Comparison of ENCODE assay signal across 12 cellular contexts in the genomic region with DNA sequence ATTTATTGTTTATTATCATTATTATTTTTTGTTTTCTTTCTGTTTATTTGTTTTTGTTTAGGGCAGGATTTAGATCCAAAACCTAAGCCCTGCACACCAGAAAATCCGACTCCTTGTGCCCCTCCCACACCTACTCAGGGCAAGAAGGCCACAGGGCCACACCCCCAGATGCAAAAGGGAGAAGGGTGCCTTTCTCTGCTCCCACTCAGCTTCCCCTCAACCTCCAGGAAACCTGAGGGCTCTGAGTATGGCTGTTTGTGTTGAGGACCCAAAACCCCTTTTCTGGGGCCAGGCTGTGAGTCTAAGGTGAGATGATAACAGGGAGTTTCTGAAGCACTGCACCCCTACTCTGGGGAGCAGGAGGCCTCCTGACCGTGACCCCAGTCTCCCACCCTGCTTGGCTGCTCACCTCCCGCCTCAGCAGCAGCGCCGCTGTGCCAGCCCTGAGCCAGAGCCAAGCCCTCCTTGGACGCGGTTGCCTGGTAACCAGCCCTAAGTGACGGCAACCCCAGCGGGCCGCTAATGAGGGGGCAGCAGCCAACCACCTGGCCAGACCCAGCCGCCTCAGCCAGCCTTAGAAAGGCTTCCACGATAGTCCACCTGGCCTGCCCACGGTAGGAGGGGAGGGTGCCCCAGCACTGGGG. TPM values are rescaled to one million over a fixed set of nuclear protein-coding genes. Genes with fewer than 3 reads are reported as not detected.
A peak's percentile ranks its signal among the peaks of the same experiment; 100 is the strongest.
DNase-seq lines count a peak whose midpoint lies in the region; ATAC-seq, FAIRE-seq and TF ChIP-seq lines count a peak whose summit lies in the region.
"Had no signal": no experiment of that assay in that cellular context is flagged by ENCODE, and none has a peak within 500 bp of the region (broad histone marks: within the 10 kb centered on the region; RNA-seq: fewer than 3 reads in every experiment).

No MANE protein-coding gene starts in this region.

- peaks cover 21% of the 10 kb centered on the region for H3K4me1 Mint-ChIP-seq in stimulated activated effector memory CD8-positive, alpha-beta T cell treated with anti-CD3 and anti-CD28 coated beads, Interleukin-12 subunit alpha, Interleukin-12 subunit beta, amount 100 ng/mL, for 72 hours

- no peak overlapping the region for H3K14ac ChIP-seq in H1 (ENCODE audit: insufficient read length)

- H3K9me3 ChIP-seq in H1 (ENCODE audit: insufficient read depth in 2 of 2, low read depth in 1 of 2, low read length in 1 of 2) (peaks cover 12 to 15% of the 10 kb centered on the region in 2 experiments; a peak in 3 of 4 replicates), pancreas (no peaks in the 10 kb centered on the region)
- H3K9me3 ChIP-seq: thoracic aorta had no signal

- H3K4me2 ChIP-seq in H1 (ENCODE audit: insufficient read depth in 1 of 2, low read depth in 2 of 2, low read length in 2 of 2): peak overlapping the region; percentile 43 to 72

- TF ChIP-seq CTCF in GM13977 (IDR thresholded peaks at IDR 0.05; ENCODE audit: extremely low read depth, insufficient read depth, missing control alignments): no peak
- TF ChIP-seq CTCF in H1 (IDR thresholded peaks at IDR 0.05; ENCODE audit: control extremely low read depth in 1 of 3, insufficient read depth in 1 of 3, low read depth in 1 of 3, low read length in 3 of 3): no peak
- no peak for TF ChIP-seq CTCF in pancreas (IDR thresholded peaks at IDR 0.05)

- H3K27me3 ChIP-seq in H1 (replicated peaks in 1 of 4; ENCODE audit: control insufficient read depth in 3 of 4, extremely low read depth in 1 of 4, insufficient read depth in 3 of 4, low read length in 3 of 4): no peaks in the 10 kb centered on the region
- no peaks in the 10 kb centered on the region for H3K27me3 ChIP-seq in pancreas

- H2BK120ac ChIP-seq in H1 (replicated peaks; ENCODE audit: low read depth, low read length): no peak overlapping the region

- no peak overlapping the region for H3K27ac Mint-ChIP-seq in stimulated activated effector memory CD8-positive, alpha-beta T cell treated with anti-CD3 and anti-CD28 coated beads, Interleukin-12 subunit alpha, Interleukin-12 subunit beta, amount 100 ng/mL, for 72 hours
- H3K27ac Mint-ChIP-seq: activated T-cell treated with anti-CD3 and anti-CD28 coated beads, Interleukin-2, amount 50 U/mL, for 72 hours had no signal

- no peak for TF ChIP-seq POLR2A in H1 (IDR thresholded peaks at IDR 0.05; ENCODE audit: control extremely low read depth in 1 of 2, low read depth in 2 of 2, low read length in 2 of 2)

- 0 out of 2 replicates have a peak overlapping the region, but pooled peaks have one; percentile 52 for H2BK5ac ChIP-seq in H1 (ENCODE audit: low read depth, low read length)

- H3K27ac ChIP-seq in H1 (ENCODE audit: low read depth, low read length) (no peak overlapping the region; the same call in 1 of the 2 replicates), pancreas (peak overlapping the region in 1 of 4 donors; percentile 33)
- H3K27ac ChIP-seq: thoracic aorta had no signal

- H3K4me3 ChIP-seq in H1 (ENCODE audit: extremely low read depth in 1 of 4, insufficient read depth in 2 of 4, low read depth in 3 of 4, low read length in 4 of 4) (peak overlapping the region in 3 of 4 experiments; percentile 20 to 53 (median 24); a peak in 4 of 8 replicates), pancreas (no peak overlapping the region)
- H3K4me3 ChIP-seq: thoracic aorta had no signal

- H2BK12ac ChIP-seq in H1 (ENCODE audit: low read depth, low read length): no peak overlapping the region

- H2BK20ac ChIP-seq in H1 (ENCODE audit: low read length): 0 out of 2 replicates have a peak overlapping the region, but pooled peaks have one; percentile 61

- 7% methylated on average over 7 of the region's 13 CpGs; no CpG with 5 or more reads in 1 of the 2 experiments for WGBS in H1 (ENCODE audit: extremely low coverage in 1 of 2, insufficient coverage in 1 of 2, insufficient read length in 1 of 2, insufficient replicate concordance in 2 of 2, low coverage in 1 of 2, low lambda C conversion rate in 2 of 2, missing lambda C conversion rate in 1 of 2), 2 experiments
- WGBS in pancreas, 2 donors: 32 to 50% methylated on average over 12 to 13 of the region's 13 CpGs

- H3K56ac ChIP-seq in H1 (replicated peaks; ENCODE audit: insufficient read length, low read depth, low read length): no peak overlapping the region

- H3K9ac ChIP-seq in H1 (replicated peaks in 1 of 4; ENCODE audit: extremely low read depth in 1 of 4, low read depth in 3 of 4, low read length in 3 of 4): no peak overlapping the region

- POLR2A ChIA-PET in H1 (lab: Charles Lee; ENCODE audit: partially characterized antibody): interaction anchor here (0.6 to 2.4 kb wide), 7 partner anchors 9 to 200 kb away, joined by 3 to 13 read pairs (median 3); partner anchors contain the start of gene SCAMP5

- no peak overlapping the region for H4K5ac ChIP-seq in H1 (ENCODE audit: insufficient read length, low read depth, low read length)

- peak overlapping the region; percentile 15 for H3K18ac ChIP-seq in H1 (ENCODE audit: extremely low read depth, low read length)

- H3K36me3 ChIP-seq in H1 (ENCODE audit: control insufficient read depth in 2 of 4, insufficient read depth in 4 of 4, low read length in 3 of 4): no peaks in the 10 kb centered on the region
- no peaks in the 10 kb centered on the region for H3K36me3 ChIP-seq in pancreas
- H3K36me3 ChIP-seq: thoracic aorta had no signal

- H3K23me2 ChIP-seq in H1 (ENCODE audit: low read depth, low read length): peaks cover 4% of the 10 kb centered on the region; the same call in 1 of the 2 replicates

- no peak overlapping the region for H4K8ac ChIP-seq in H1 (ENCODE audit: extremely low read depth, insufficient read depth, low read length)

- H3K9me3 Mint-ChIP-seq in stimulated activated effector memory CD8-positive, alpha-beta T cell treated with anti-CD3 and anti-CD28 coated beads, Interleukin-12 subunit alpha, Interleukin-12 subunit beta, amount 100 ng/mL, for 72 hours: no peaks in the 10 kb centered on the region
- H3K9me3 Mint-ChIP-seq: activated T-cell treated with anti-CD3 and anti-CD28 coated beads, Interleukin-2, amount 50 U/mL, for 72 hours had no signal

- H2AK5ac ChIP-seq in H1 (ENCODE audit: low read depth, low read length): no peak overlapping the region

- peak; percentile 7 for FAIRE-seq in H1 (lab: Jason Lieb, UNC)
- no peak for FAIRE-seq in pancreas (lab: Jason Lieb, UNC)

- H4K91ac ChIP-seq in H1 (replicated peaks; ENCODE audit: insufficient read length, low read length): no peak overlapping the region

- no peaks in the 10 kb centered on the region for H3K36me3 Mint-ChIP-seq in stimulated activated effector memory CD8-positive, alpha-beta T cell treated with anti-CD3 and anti-CD28 coated beads, Interleukin-12 subunit alpha, Interleukin-12 subunit beta, amount 100 ng/mL, for 72 hours

- H4K20me1 ChIP-seq in H1 (replicated peaks in 1 of 2; ENCODE audit: control insufficient read depth in 1 of 2, insufficient read depth in 2 of 2, low read length in 2 of 2): no peaks in the 10 kb centered on the region

- TF ChIP-seq EP300 in H1 (IDR thresholded peaks at IDR 0.05; ENCODE audit: borderline replicate concordance in 1 of 2, low read depth in 2 of 2, low read length in 2 of 2): no peak

- no peaks in the 10 kb centered on the region for H3K79me1 ChIP-seq in H1 (ENCODE audit: low read depth, low read length)

- H3K79me2 ChIP-seq in H1 (ENCODE audit: control insufficient read depth in 1 of 2, insufficient read depth in 2 of 2, low read length in 2 of 2): no peaks in the 10 kb centered on the region

- H3K4me1 ChIP-seq in H1 (replicated peaks in 1 of 4; ENCODE audit: control insufficient read depth in 3 of 4, insufficient read depth in 4 of 4, low read length in 3 of 4) (peaks cover 3 to 33% (median 17%) of the 10 kb centered on the region in 4 experiments), pancreas (peaks cover 0 to 2% (median 1%) of the 10 kb centered on the region in 3 donors)

- ATAC-seq in pancreas (peak; percentile 51 to 81 (median 76)), esophagus mucosa (no peak)
- ATAC-seq in stimulated activated effector memory CD8-positive, alpha-beta T cell treated with anti-CD3 and anti-CD28 coated beads, Interleukin-12 subunit alpha, Interleukin-12 subunit beta, amount 100 ng/mL, for 72 hours: no peak
- ATAC-seq: activated T-cell treated with anti-CD3 and anti-CD28 coated beads, Interleukin-2, amount 50 U/mL, for 72 hours had no signal

- H2AFZ ChIP-seq in H1 (ENCODE audit: low read length): 0 out of 2 replicates have a peak overlapping the region, but pooled peaks have one; percentile 70

- H2BK15ac ChIP-seq in H1 (ENCODE audit: low read length): peak overlapping the region; percentile 88; the same call in 1 of the 2 replicates

- CTCF ChIA-PET in H1 (lab: Charles Lee; ENCODE audit: partially characterized antibody): interaction anchor here (0.7 to 8.3 kb wide), 4 partner anchors 13 to 166 kb away, joined by 3 to 90 read pairs (median 9); no protein-coding TSS in a partner anchor

- H3K4ac ChIP-seq in H1 (replicated peaks; ENCODE audit: insufficient read length, low read depth, low read length): no peak overlapping the region

- no peak; a peak in 1 of 4 replicates for TF ChIP-seq RAD21 in H1 (IDR thresholded peaks at IDR 0.05 in 1 of 2, conservative IDR thresholded peaks at IDR 0.05 in 1 of 2; ENCODE audit: low read depth in 2 of 2, low read length in 2 of 2)

- intact Hi-C loops in pancreas (cut with DNase I): no loop called here

- in situ Hi-C loops in GM13977 (cut with MboI; ENCODE audit: low pct_unique_long_range_greater_than_20kb, low sequenced_read_pairs, unreplicated experiment): no loop called here

- DNase-seq in GM13977 (ENCODE audit: low spot score) (peak; percentile 42), NCI-H2196 (lab: John Stamatoyannopoulos, UW; ENCODE audit: unreplicated experiment) (peak; percentile 71), H1 (ENCODE audit: low read depth in 1 of 2, low spot score in 2 of 2) (peak in 1 of 2 experiments; percentile 87), pancreas (peak in 3 of 6 donors; percentile 60 to 85 (median 67)), EL (no peak), COLO829 (ENCODE audit: low spot score) (no peak)
- no peak for DNase-seq in stimulated activated effector memory CD8-positive, alpha-beta T cell treated with anti-CD3 and anti-CD28 coated beads, Interleukin-12 subunit alpha, Interleukin-12 subunit beta, amount 100 ng/mL, for 72 hours (ENCODE audit: low spot score in 2 of 2)
- DNase-seq: activated T-cell treated with anti-CD3 and anti-CD28 coated beads, Interleukin-2, amount 50 U/mL, for 72 hours; DND-41; effector CD8-positive, alpha-beta T cell had no signal

- H3K23ac ChIP-seq in H1 (ENCODE audit: insufficient read length): no peak overlapping the region

- no peak overlapping the region for H3K4me3 Mint-ChIP-seq in stimulated activated effector memory CD8-positive, alpha-beta T cell treated with anti-CD3 and anti-CD28 coated beads, Interleukin-12 subunit alpha, Interleukin-12 subunit beta, amount 100 ng/mL, for 72 hours
- H3K4me3 Mint-ChIP-seq: activated T-cell treated with anti-CD3 and anti-CD28 coated beads, Interleukin-2, amount 50 U/mL, for 72 hours had no signal

RNA-seq across cellular contexts. Expression of gene C15orf39, which starts 6.4 kb away (rescaled TPM):
- total RNA-seq in H1 (2021; fragmentation: NEBNext Ultra II Directional; extraction: Animal tissue kit (Norgen Biotek cat#: 25700)): 35.6 and 38.5 TPM in 2 replicates
- polyA plus RNA-seq in H1 (2011; rRNA removed): 13.8 and 18.9 TPM in 2 replicates
- polyA plus RNA-seq in H1 (2011; cell fraction: cytosol; rRNA removed): 5.7 TPM
- 15.1 TPM for polyA plus RNA-seq in H1 (2011; cell fraction: nucleus; rRNA removed)
- polyA plus RNA-seq in H1 (2012, experiment 1 of 2): 17.6 to 27.7 TPM (median 24.3 TPM) in 4 replicates
- 24.9 TPM for polyA plus RNA-seq in H1 (2012, experiment 2 of 2)
- polyA plus RNA-seq in H1 (2013, experiment 1 of 2): 23.9 TPM
- 24.3 TPM for polyA plus RNA-seq in H1 (2013, experiment 2 of 2)
- polyA minus RNA-seq in H1 (2011; rRNA and poly(A)+ RNA removed): 14.5 and 15.8 TPM in 2 replicates
- polyA minus RNA-seq in H1 (2011; cell fraction: cytosol; rRNA and poly(A)+ RNA removed): 23.3 TPM
- 21.6 TPM for polyA minus RNA-seq in H1 (2011; cell fraction: nucleus; rRNA and poly(A)+ RNA removed)
- total RNA-seq in pancreas: 10 to 100 TPM in 4 of 6 donors, 1 to 10 TPM in 2; 8.2 to 27.4 (median 16.3) TPM
- 10 to 100 TPM in 1 of 2 donors, 1 to 10 TPM in 1; 7.9 to 11.1 TPM for polyA plus RNA-seq in pancreas
- 23.1 TPM for total RNA-seq in esophagus mucosa

Comparison
In these comparisons a context has a peak if more than half of its experiments do, and no peak if none do; other contexts are left out.
1. DNase-seq: peak in GM13977 (single experiment) and NCI-H2196 (single experiment); none in EL (single experiment), stimulated activated effector memory CD8-positive, alpha-beta T cell treated with anti-CD3 and anti-CD28 coated beads, Interleukin-12 subunit alpha, Interleukin-12 subunit beta, amount 100 ng/mL, for 72 hours (0 of 2) and COLO829 (single experiment).
2. H3K4me3 ChIP-seq: peak in H1 (3 of 4); none in pancreas (0 of 4).
3. ATAC-seq: peak in pancreas (4 of 4); none in stimulated activated effector memory CD8-positive, alpha-beta T cell treated with anti-CD3 and anti-CD28 coated beads, Interleukin-12 subunit alpha, Interleukin-12 subunit beta, amount 100 ng/mL, for 72 hours (single experiment) and esophagus mucosa (single experiment).